20 cellular contexts compared by ENCODE assay signal in genomic region chr12:79406993-79407392, GRCh38.
A peak's percentile ranks its signal among the peaks of the same experiment; 100 is the strongest.
DNase-seq lines count a peak whose midpoint lies in the region; TF ChIP-seq lines count a peak whose summit lies in the region.
"Had no signal": no experiment of that assay in that cellular context is flagged by ENCODE, and none has a peak within 500 bp of the region (broad histone marks: within the 10 kb centered on the region; RNA-seq: fewer than 3 reads in every experiment).

No MANE protein-coding gene starts in this region.

- H3K9me2 ChIP-seq in GM23248 (ENCODE audit: insufficient read depth), result no peaks in the 10 kb centered on the region

- intact Hi-C loops in activated T-helper 1 cell treated with anti-CD3 and anti-CD28 coated beads, Interleukin-12 subunit alpha, Interleukin-12 subunit beta, Interleukin-2, Interleukin-4 antibody, amounts not matched to agents 30 ng/mL and 10 ng/mL and 1 ng/mL, durations not matched to agents 14 hours and 24 hours and 36 hours (cut with micrococcal nuclease), result no loop called here

- H3K36me3 Mint-ChIP-seq in activated T-helper 1 cell treated with anti-CD3 and anti-CD28 coated beads, Interleukin-12 subunit alpha, Interleukin-12 subunit beta, Interleukin-2, Interleukin-4 antibody, amounts not matched to agents 30 ng/mL and 10 ng/mL and 1 ng/mL, durations not matched to agents 14 hours and 24 hours and 36 hours (ENCODE audit: low read depth), result no peaks in the 10 kb centered on the region
- H3K36me3 Mint-ChIP-seq: CD8-positive, alpha-beta memory T cell had no signal

- H3K4me3 Mint-ChIP-seq in activated T-helper 1 cell treated with anti-CD3 and anti-CD28 coated beads, Interleukin-12 subunit alpha, Interleukin-12 subunit beta, Interleukin-2, Interleukin-4 antibody, amounts not matched to agents 30 ng/mL and 10 ng/mL and 1 ng/mL, durations not matched to agents 14 hours and 24 hours and 36 hours, result no peak overlapping the region
- H3K4me3 Mint-ChIP-seq: CD4-positive, alpha-beta T cell; CD8-positive, alpha-beta memory T cell had no signal

- peak overlapping the region; percentile 94 for H2BK12ac ChIP-seq in trophoblast cell (ENCODE audit: low read length)

- H3K27me3 ChIP-seq in GM23248 (replicated peaks; ENCODE audit: insufficient read depth), result no peaks in the 10 kb centered on the region
- H3K27me3 ChIP-seq in trophoblast cell (ENCODE audit: insufficient read depth, low read length), result no peaks in the 10 kb centered on the region
- H3K27me3 ChIP-seq: BLaER1 had no signal

- TF ChIP-seq CTCF in fibroblast of mammary gland (conservative IDR thresholded peaks at IDR 0.05; ENCODE audit: control insufficient read depth, insufficient read depth, low read depth, low read length), result no peak

- in situ Hi-C loops in GM23248 (cut with MboI), result loop anchor here (25.0 kb wide), 2 partner anchors 330 to 855 kb away; no protein-coding TSS in a partner anchor

- H3K27ac Mint-ChIP-seq in activated T-helper 1 cell treated with anti-CD3 and anti-CD28 coated beads, Interleukin-12 subunit alpha, Interleukin-12 subunit beta, Interleukin-2, Interleukin-4 antibody, amounts not matched to agents 30 ng/mL and 10 ng/mL and 1 ng/mL, durations not matched to agents 14 hours and 24 hours and 36 hours, result no peak overlapping the region
- H3K27ac Mint-ChIP-seq: CD4-positive, alpha-beta T cell; CD8-positive, alpha-beta memory T cell had no signal

- H3K14ac ChIP-seq in trophoblast cell (ENCODE audit: low read length), result no peak overlapping the region

- no peak overlapping the region for H3K18ac ChIP-seq in trophoblast cell (ENCODE audit: low read length)

- H3K4me3 ChIP-seq in GM23248 (no peak overlapping the region), fibroblast of mammary gland (ENCODE audit: control insufficient read depth, low read depth, low read length) (no peak overlapping the region), trophoblast cell (ENCODE audit: low read depth, low read length) (no peak overlapping the region)
- H3K4me3 ChIP-seq: A549, BLaER1, HAP-1 had no signal

- H3K27ac ChIP-seq in GM23248, result no peak overlapping the region
- H3K27ac ChIP-seq in trophoblast cell (ENCODE audit: low read depth, low read length), result no peak overlapping the region
- H3K27ac ChIP-seq: A549, BLaER1, C4-2B had no signal

- no peak overlapping the region for H2BK5ac ChIP-seq in trophoblast cell (ENCODE audit: low read depth, low read length, poor library complexity)

- H4K20me1 ChIP-seq in GM23248 (ENCODE audit: insufficient read depth), result no peaks in the 10 kb centered on the region
- H4K20me1 ChIP-seq: BLaER1 had no signal

- peaks cover 46% of the 10 kb centered on the region for H3F3A ChIP-seq in GM23248 (ENCODE audit: insufficient read depth)

- H3K9me3 Mint-ChIP-seq in activated T-helper 1 cell treated with anti-CD3 and anti-CD28 coated beads, Interleukin-12 subunit alpha, Interleukin-12 subunit beta, Interleukin-2, Interleukin-4 antibody, amounts not matched to agents 30 ng/mL and 10 ng/mL and 1 ng/mL, durations not matched to agents 14 hours and 24 hours and 36 hours, result no peaks in the 10 kb centered on the region
- H3K9me3 Mint-ChIP-seq: CD4-positive, alpha-beta T cell had no signal

- H3K27me3 Mint-ChIP-seq in activated T-helper 1 cell treated with anti-CD3 and anti-CD28 coated beads, Interleukin-12 subunit alpha, Interleukin-12 subunit beta, Interleukin-2, Interleukin-4 antibody, amounts not matched to agents 30 ng/mL and 10 ng/mL and 1 ng/mL, durations not matched to agents 14 hours and 24 hours and 36 hours (ENCODE audit: insufficient read depth), result no peaks in the 10 kb centered on the region
- H3K27me3 Mint-ChIP-seq: CD4-positive, alpha-beta T cell; CD8-positive, alpha-beta memory T cell had no signal

- H3K9me3 ChIP-seq in GM23248 (ENCODE audit: low read depth) (no peaks in the 10 kb centered on the region), trophoblast cell (ENCODE audit: insufficient read depth, low read depth, low read length) (no peaks in the 10 kb centered on the region)
- H3K9me3 ChIP-seq: A549, BLaER1, HAP-1 had no signal

- H4K91ac ChIP-seq in trophoblast cell (ENCODE audit: low read depth, low read length), result no peak overlapping the region

- no peaks in the 10 kb centered on the region for H3K36me3 ChIP-seq in GM23248 (ENCODE audit: low read depth)
- peaks cover 0 to under 1% of the 10 kb centered on the region in 2 experiments for H3K36me3 ChIP-seq in trophoblast cell (ENCODE audit: control insufficient read depth in 1 of 2, insufficient read depth in 2 of 2, low read length in 2 of 2)
- H3K36me3 ChIP-seq: BLaER1, HAP-1 had no signal

- H4K12ac ChIP-seq in trophoblast cell (ENCODE audit: low read depth, low read length), result no peak overlapping the region

- H3K79me2 ChIP-seq in GM23248 (ENCODE audit: insufficient read depth) (no peaks in the 10 kb centered on the region), trophoblast cell (ENCODE audit: control insufficient read depth, insufficient read depth, low read length, poor library complexity) (peaks cover 3% of the 10 kb centered on the region)

- H3K4ac ChIP-seq in trophoblast cell (ENCODE audit: low read depth, low read length), result no peak overlapping the region

- 57 to 86% methylated on average over 1 of the region's 1 CpG for WGBS in GM23248 (ENCODE audit: low coverage in 1 of 2, low lambda C conversion rate in 2 of 2, missing lambda C conversion rate in 2 of 2), 2 experiments
- no CpG with 5 or more reads among the region's 1 CpG for WGBS in trophoblast cell (ENCODE audit: extremely low coverage, insufficient coverage, insufficient read length)

- no peaks in the 10 kb centered on the region for H3K4me1 Mint-ChIP-seq in activated T-helper 1 cell treated with anti-CD3 and anti-CD28 coated beads, Interleukin-12 subunit alpha, Interleukin-12 subunit beta, Interleukin-2, Interleukin-4 antibody, amounts not matched to agents 30 ng/mL and 10 ng/mL and 1 ng/mL, durations not matched to agents 14 hours and 24 hours and 36 hours (ENCODE audit: low read depth)
- H3K4me1 Mint-ChIP-seq: CD8-positive, alpha-beta memory T cell had no signal

- no peak overlapping the region for H3K23ac ChIP-seq in trophoblast cell (ENCODE audit: low read length)

- H3K4me1 ChIP-seq in GM23248 (ENCODE audit: insufficient read depth) (peaks cover 59% of the 10 kb centered on the region), trophoblast cell (ENCODE audit: control insufficient read depth in 1 of 2, insufficient read depth in 2 of 2, low read length in 2 of 2) (peaks cover 2 to 4% of the 10 kb centered on the region in 2 experiments)

- H2BK120ac ChIP-seq in trophoblast cell (ENCODE audit: insufficient read depth, low read length, poor library complexity), result no peak overlapping the region

- peak overlapping the region; percentile 94 for H2AK5ac ChIP-seq in trophoblast cell (ENCODE audit: low read length)

- H4K8ac ChIP-seq in trophoblast cell (ENCODE audit: low read depth, low read length), result no peak overlapping the region

- no peak overlapping the region for H3K4me2 ChIP-seq in GM23248 (ENCODE audit: unreplicated experiment)
- no peak overlapping the region for H3K4me2 ChIP-seq in trophoblast cell (ENCODE audit: low read length)
- H3K4me2 ChIP-seq: A549, BLaER1 had no signal

- H3K79me1 ChIP-seq in trophoblast cell (ENCODE audit: low read length), result peaks cover 13% of the 10 kb centered on the region

- peak overlapping the region; percentile 59; the same call in 1 of the 2 replicates for H2AFZ ChIP-seq in GM23248
- H2AFZ ChIP-seq in trophoblast cell (ENCODE audit: insufficient read depth, low read length, poor library complexity), result no peak overlapping the region

- H3K9ac ChIP-seq in GM23248 (no peak overlapping the region), trophoblast cell (ENCODE audit: low read length) (no peak overlapping the region)
- H3K9ac ChIP-seq: BLaER1 had no signal

- DNase-seq in GM23248, result peak; percentile 60
- DNase-seq in LHCN-M2 (ENCODE audit: low read depth), result peak; percentile 62
- peak; percentile 35 for DNase-seq in fibroblast of mammary gland (ENCODE audit: low read depth)
- DNase-seq in trophoblast cell, result no peak
- DNase-seq in activated T-helper 1 cell treated with anti-CD3 and anti-CD28 coated beads, Interleukin-12 subunit alpha, Interleukin-12 subunit beta, Interleukin-2, Interleukin-4 antibody, amounts not matched to agents 30 ng/mL and 10 ng/mL and 1 ng/mL, durations not matched to agents 14 hours and 24 hours and 36 hours (ENCODE audit: low spot score), result no peak
- DNase-seq in SW 1271 (lab: John Stamatoyannopoulos, UW), result no peak
- no peak for DNase-seq in CD1c-positive myeloid dendritic cell (ENCODE audit: extremely low spot score)
- DNase-seq in NCI-H2227 treated with DMSO at 0.1 percent for 48 hours (lab: John Stamatoyannopoulos, UW), result no peak
- DNase-seq: 8988T; CD4-positive, alpha-beta T cell; CD8-positive, alpha-beta memory T cell; DMS 273 treated with DMSO at 0.1 percent for 48 hours; DMS79; EL; GF-D8; GOT3 had no signal

Comparison
In these comparisons a context has a peak if more than half of its experiments do, and no peak if none do; other contexts are left out.
1. DNase-seq: peak in GM23248 (single experiment), LHCN-M2 (single experiment) and fibroblast of mammary gland (single experiment); none in trophoblast cell (0 of 2), activated T-helper 1 cell treated with anti-CD3 and anti-CD28 coated beads, Interleukin-12 subunit alpha, Interleukin-12 subunit beta, Interleukin-2, Interleukin-4 antibody, amounts not matched to agents 30 ng/mL and 10 ng/mL and 1 ng/mL, durations not matched to agents 14 hours and 24 hours and 36 hours (single experiment), SW 1271 (0 of 2), CD1c-positive myeloid dendritic cell (single experiment) and NCI-H2227 treated with DMSO at 0.1 percent for 48 hours (single experiment).